ENCODE assay signal across 17 cellular contexts in genomic region chr7:107076781-107077698, GRCh38. TPM values are rescaled to one million over a fixed set of nuclear protein-coding genes. Genes with fewer than 3 reads are reported as not detected.
DNase-seq lines count a peak whose midpoint lies in the region; ATAC-seq and TF ChIP-seq lines count a peak whose summit lies in the region.
"Had no signal": no experiment of that assay in that cellular context is flagged by ENCODE, and none has a peak within 500 bp of the region (broad histone marks: within the 10 kb centered on the region; RNA-seq: fewer than 3 reads in every experiment).

No MANE protein-coding gene starts in this region.

- DNase-seq in A172 (ENCODE audit: low spot score) (peak; percentile 53), DMS 273 treated with DMSO at 0.1 percent for 48 hours (lab: John Stamatoyannopoulos, UW) (peak; percentile 31), iris pigment epithelial cell (ENCODE audit: low read depth) (peak; percentile 24), SIG-M5 (lab: John Stamatoyannopoulos, UW) (no peak), T1000 (lab: John Stamatoyannopoulos, UW) (no peak)
- DNase-seq in activated CD4-positive, CD25-positive, alpha-beta regulatory T cell treated with anti-CD3 and anti-CD28 coated beads, Interleukin-2, amount 50 U/mL, for 72 hours: no peak
- DNase-seq: activated CD8-positive, alpha-beta memory T cell treated with anti-CD3 and anti-CD28 coated beads, Interleukin-2, amount 10 ng/mL, durations not matched to agents 7 days and 5 days; central memory CD4-positive, alpha-beta T cell; effector memory CD4-positive, alpha-beta T cell; GDM1; hypothalamus; NCI-H1092 treated with DMSO at 0.1 percent for 48 hours; NCI-H82; stimulated activated naive CD8-positive, alpha-beta T cell treated with anti-CD3 and anti-CD28 coated beads, Interleukin-15, amount 100 ng/mL, for 72 hours; T-cell had no signal

- peak; percentile 64 for ATAC-seq in SK-N-SH treated with all-trans-retinoic acid at 6 μM for 48 hours
- no peak for ATAC-seq in GM18520 (IDR thresholded peaks at IDR 0.05; ENCODE audit: unreplicated experiment)
- ATAC-seq: activated CD8-positive, alpha-beta memory T cell treated with anti-CD3 and anti-CD28 coated beads, Interleukin-2, amount 10 ng/mL, durations not matched to agents 7 days and 5 days; stimulated activated naive CD8-positive, alpha-beta T cell treated with anti-CD3 and anti-CD28 coated beads, Interleukin-15, amount 100 ng/mL, for 72 hours; T-cell had no signal

TF ChIP-seq in SK-N-SH treated with all-trans-retinoic acid at 6 μM for 48 hours, 23 proteins besides CTCF, POLR2A, EP300 and RAD21:
- no peak for TF ChIP-seq OSR1 (CRISPR knock-in tag; IDR thresholded peaks at IDR 0.05)
- no peak for TF ChIP-seq RARB (CRISPR knock-in tag; IDR thresholded peaks at IDR 0.05)
- no peak for TF ChIP-seq ESRRG (CRISPR knock-in tag; IDR thresholded peaks at IDR 0.05)
- TF ChIP-seq ZFP30 (CRISPR knock-in tag; IDR thresholded peaks at IDR 0.05): no peak
- no peak for TF ChIP-seq PATZ1 (CRISPR knock-in tag; IDR thresholded peaks at IDR 0.05; ENCODE audit: borderline replicate concordance)
- TF ChIP-seq CSRNP3 (CRISPR knock-in tag; IDR thresholded peaks at IDR 0.05): no peak
- TF ChIP-seq TCF4 (CRISPR knock-in tag; IDR thresholded peaks at IDR 0.05; ENCODE audit: borderline replicate concordance): no peak

RNA-seq across cellular contexts. Expression of gene PRKAR2B, which starts 32.5 kb away (rescaled TPM):
- total RNA-seq in A172 (2014; rRNA removed; shearing (Covaris generic)): 13.9 and 14.2 TPM in 2 replicates

Comparison
In these comparisons a context has a peak if more than half of its experiments do, and no peak if none do; other contexts are left out.
1. DNase-seq: peak in A172 (single experiment), DMS 273 treated with DMSO at 0.1 percent for 48 hours (single experiment) and iris pigment epithelial cell (single experiment); none in SIG-M5 (single experiment), T1000 (single experiment) and activated CD4-positive, CD25-positive, alpha-beta regulatory T cell treated with anti-CD3 and anti-CD28 coated beads, Interleukin-2, amount 50 U/mL, for 72 hours (single experiment).